Comparison of ENCODE assay signal across 8 cellular contexts in the genomic region with DNA sequence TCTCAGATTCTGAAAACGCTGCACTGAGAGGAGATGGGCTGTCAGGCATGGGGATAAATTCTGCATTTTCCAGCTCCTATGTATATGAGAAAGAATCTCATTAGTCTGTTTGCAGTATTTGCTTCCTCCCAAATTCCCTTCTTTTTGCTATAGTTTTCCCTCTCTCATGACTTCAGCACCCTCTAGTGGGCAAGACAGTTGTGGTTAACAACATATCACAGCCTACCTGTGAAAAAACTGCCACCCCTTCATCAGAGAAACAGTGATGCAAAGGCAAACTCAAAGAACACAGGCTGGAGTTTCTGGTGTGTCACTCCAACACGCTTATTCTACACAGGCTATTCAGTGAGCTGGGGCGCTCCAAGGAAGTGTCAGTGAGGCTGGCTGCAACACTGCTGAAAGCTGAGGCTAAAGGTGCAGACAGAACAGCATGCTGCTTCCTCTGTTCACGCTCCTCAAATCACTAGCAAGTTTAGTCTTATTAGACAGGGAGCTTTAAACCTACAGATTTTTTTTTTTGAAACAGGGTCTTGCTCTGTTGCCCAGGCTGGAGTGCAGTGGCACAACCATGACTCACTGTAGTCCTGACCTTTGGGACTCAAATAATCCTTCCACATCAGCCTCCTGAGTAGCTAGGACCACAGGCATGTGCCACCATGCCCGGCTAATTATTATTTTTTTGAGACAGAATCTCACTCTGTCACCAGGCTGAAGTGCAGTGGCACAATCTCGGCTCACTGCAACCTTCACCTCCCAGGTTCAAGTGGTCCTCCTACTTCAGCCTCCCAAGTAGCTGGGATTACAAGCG. TPM values are rescaled to one million over a fixed set of nuclear protein-coding genes. Genes with fewer than 3 reads are reported as not detected.
DNase-seq lines count a peak whose midpoint lies in the region; ATAC-seq, FAIRE-seq and TF ChIP-seq lines count a peak whose summit lies in the region.

No MANE protein-coding gene starts in this region.

- H3K4me3 ChIP-seq in colonic mucosa (no peak overlapping the region), HepG2 (replicated peaks in 1 of 3; ENCODE audit: insufficient read depth in 1 of 3, low read depth in 2 of 3, low read length in 3 of 3) (no peak overlapping the region), suprapubic skin (no peak overlapping the region)

- H3K9me3 ChIP-seq in colonic mucosa: no peaks in the 10 kb centered on the region
- H3K9me3 ChIP-seq in HepG2 (ENCODE audit: low read length): no peaks in the 10 kb centered on the region
- H3K9me3 ChIP-seq in suprapubic skin: no peaks in the 10 kb centered on the region

- intact Hi-C loops in colonic mucosa (cut with DNase I) (loop anchor here (2.0 to 5.0 kb wide), 2 partner anchors 142 to 226 kb away; no protein-coding TSS in a partner anchor), HepG2 (cut with micrococcal nuclease; ENCODE audit: unreplicated experiment) (loop anchor here (1.0 kb wide), 2 partner anchors 142 to 174 kb away; no protein-coding TSS in a partner anchor)

- in situ Hi-C loops in HepG2 (cut with HindIII; ENCODE audit: extremely low pct_ligation_motif_present, low pct_unique_long_range_greater_than_20kb): no loop called here

- H3K4me2 ChIP-seq in HepG2 (ENCODE audit: low read depth, low read length): no peak overlapping the region

- POLR2A ChIA-PET in HepG2 (lab: Yijun Ruan, JAX): interaction anchor here (1.1 to 1.3 kb wide), 3 partner anchors 144 to 167 kb away, joined by 3 read pairs; a partner anchor contains a TSS

- WGBS in HepG2 (ENCODE audit: low lambda C conversion rate): 61% methylated on average over 7 of the region's 7 CpGs
- 70% methylated on average over 7 of the region's 7 CpGs for WGBS in suprapubic skin

- TF ChIP-seq POLR2A in HepG2 (IDR thresholded peaks at IDR 0.05; ENCODE audit: insufficient read depth in 1 of 2, low read depth in 2 of 2, low read length in 2 of 2): no peak
- TF ChIP-seq POLR2A in suprapubic skin (IDR thresholded peaks at IDR 0.05): no peak

- H3K27me3 ChIP-seq in colonic mucosa (no peaks in the 10 kb centered on the region), HepG2 (ENCODE audit: control insufficient read depth in 1 of 2, insufficient read depth in 2 of 2, low read length in 2 of 2) (no peaks in the 10 kb centered on the region), suprapubic skin (no peaks in the 10 kb centered on the region)

- H2AFZ ChIP-seq in HepG2 (ENCODE audit: low read length): no peak overlapping the region

- no peaks in the 10 kb centered on the region for H3K4me1 ChIP-seq in colonic mucosa
- no peaks in the 10 kb centered on the region for H3K4me1 ChIP-seq in HepG2 (ENCODE audit: insufficient read depth, low read length)
- peaks cover 3% of the 10 kb centered on the region for H3K4me1 ChIP-seq in suprapubic skin

- peak; percentile 84 for TF ChIP-seq RAD21 in HepG2 (CRISPR knock-in tag; IDR thresholded peaks at IDR 0.05)

- H3K36me3 ChIP-seq in colonic mucosa: peaks cover 25% of the 10 kb centered on the region
- H3K36me3 ChIP-seq in HepG2 (replicated peaks in 1 of 2; ENCODE audit: control insufficient read depth in 1 of 2, insufficient read depth in 2 of 2, low read length in 2 of 2): peaks cover 12 to 43% of the 10 kb centered on the region in 2 experiments
- peaks cover 90% of the 10 kb centered on the region for H3K36me3 ChIP-seq in suprapubic skin

- peak; percentile 84 for FAIRE-seq in HepG2 (lab: Jason Lieb, UNC)

- H3K79me2 ChIP-seq in HepG2 (ENCODE audit: insufficient read depth, low read length): no peaks in the 10 kb centered on the region

- CTCF ChIA-PET in HepG2 (lab: Yijun Ruan, JAX; ENCODE audit: low intra/inter-chr PET ratio, low total read pairs): interaction anchor here (0.6 to 2.8 kb wide), 3 partner anchors 143 to 230 kb away, joined by 3 to 44 read pairs (median 11); no protein-coding TSS in a partner anchor

- peak; percentile 12 for DNase-seq in activated CD8-positive, alpha-beta memory T cell treated with anti-CD3 and anti-CD28 coated beads, Interleukin-2, amount 50 U/mL, for 1 hour (ENCODE audit: extremely low read depth)
- no peak for DNase-seq in activated CD8-positive, alpha-beta memory T cell treated with anti-CD3 and anti-CD28 coated beads for 24 hours
- DNase-seq in NCI-H1092 treated with DMSO at 0.1 percent for 48 hours (lab: John Stamatoyannopoulos, UW): peak; percentile 29
- peak; percentile 26 for DNase-seq in T follicular helper cell (ENCODE audit: low read depth)
- peak; percentile 72 for DNase-seq in colonic mucosa
- DNase-seq in HepG2 (ENCODE audit: low spot score): peak; percentile 62
- no peak for DNase-seq in suprapubic skin (ENCODE audit: low spot score in 2 of 2)

- H3K9ac ChIP-seq in colonic mucosa (ENCODE audit: low read depth in 2 of 2, low read length in 2 of 2) (no peak overlapping the region), HepG2 (ENCODE audit: insufficient read depth, low read depth, low read length) (no peak overlapping the region)

- TF ChIP-seq EP300 in HepG2 (IDR thresholded peaks at IDR 0.05; ENCODE audit: low read depth in 2 of 2, low read length in 2 of 2) (no peak), HepG2 (CRISPR knock-in tag; IDR thresholded peaks at IDR 0.05; ENCODE audit: borderline replicate concordance) (no peak), suprapubic skin (IDR thresholded peaks at IDR 0.05) (no peak)

- H4K20me1 ChIP-seq in HepG2 (ENCODE audit: insufficient read depth, low read length): no peaks in the 10 kb centered on the region

- BruUV-seq in HepG2 (replicated peaks; lab: Mats Ljungman, UMichigan): no TSS peak

- ATAC-seq in HepG2 (peak; percentile 87), GM21825 (IDR thresholded peaks at IDR 0.05; ENCODE audit: unreplicated experiment) (no peak)

- H3K27ac ChIP-seq in colonic mucosa (no peak overlapping the region), HepG2 (ENCODE audit: extremely low read length, insufficient read depth, low read length) (no peak overlapping the region), suprapubic skin (no peak overlapping the region)

- peak; percentile 61 for TF ChIP-seq CTCF in colonic mucosa (IDR thresholded peaks at IDR 0.05)
- TF ChIP-seq CTCF in HepG2 (CRISPR knock-in tag; IDR thresholded peaks at IDR 0.05): peak; percentile 88
- peak; percentile 62 to 66 for TF ChIP-seq CTCF in suprapubic skin (IDR thresholded peaks at IDR 0.05)

RNA-seq across cellular contexts. Expression of a gene that starts 19.3 kb away (rescaled TPM):
- total RNA-seq in colonic mucosa (1 to 10 TPM; 3.2 to 4.6 TPM), HepG2 (2016; rRNA removed; fragmentation: Illumina TruSeq; extraction: Trizol) (3.3 and 5.3 TPM in 2 replicates), suprapubic skin (1 to 10 TPM in 2 of 4 donors, under 1 TPM in 2; 0.32 to 5.9 (median 1.2) TPM)
- 2.6 and 3.3 TPM in 2 replicates for total RNA-seq in HepG2 (2016; cell fraction: cytosol; rRNA removed; fragmentation: Illumina TruSeq; extraction: Trizol; ENCODE audit: low read depth)
- total RNA-seq in HepG2 (2016; cell fraction: insoluble cytoplasmic fraction; rRNA removed; fragmentation: Illumina TruSeq; extraction: Trizol): 4.5 and 4.8 TPM in 2 replicates
- 3.8 and 4.6 TPM in 2 replicates for total RNA-seq in HepG2 (2016; cell fraction: membrane; rRNA removed; fragmentation: Illumina TruSeq; extraction: Trizol)
- total RNA-seq in HepG2 (2016; cell fraction: nucleus; rRNA removed; fragmentation: Illumina TruSeq; extraction: Trizol): 3.6 and 5.8 TPM in 2 replicates
- polyA plus RNA-seq in HepG2 (2011; rRNA removed): 3.0 and 3.5 TPM in 2 replicates
- polyA plus RNA-seq in HepG2 (2011; cell fraction: cytosol; rRNA removed): 1.7 and 2.1 TPM in 2 replicates
- 2.1 and 3.0 TPM in 2 replicates for polyA plus RNA-seq in HepG2 (2011; cell fraction: nucleus; rRNA removed)
- 1.5 and 2.4 TPM in 2 replicates for polyA plus RNA-seq in HepG2 (2012)
- 1.6 and 1.9 TPM in 2 replicates for polyA plus RNA-seq in HepG2 (2016; cell fraction: cytosol; fragmentation: Illumina TruSeq; extraction: Trizol; ENCODE audit: low read depth)
- polyA plus RNA-seq in HepG2 (2016; cell fraction: insoluble cytoplasmic fraction; fragmentation: Illumina TruSeq; extraction: Trizol; ENCODE audit: low read depth): 4.5 and 6.0 TPM in 2 replicates
- polyA plus RNA-seq in HepG2 (2016; cell fraction: membrane; fragmentation: Illumina TruSeq; extraction: Trizol; ENCODE audit: low read depth): 1.8 and 2.2 TPM in 2 replicates
- 4.8 and 5.3 TPM in 2 replicates for polyA plus RNA-seq in HepG2 (2016; cell fraction: nucleus; fragmentation: Illumina TruSeq; extraction: Trizol; ENCODE audit: insufficient read depth, low read depth)
- 0.82 and 0.98 TPM in 2 replicates for polyA minus RNA-seq in HepG2 (2011; rRNA and poly(A)+ RNA removed; ENCODE audit: low replicate concordance)
- polyA minus RNA-seq in HepG2 (2011; cell fraction: cytosol; rRNA and poly(A)+ RNA removed): 0.88 and 1.5 TPM in 2 replicates
- polyA minus RNA-seq in HepG2 (2011; cell fraction: nucleus; rRNA and poly(A)+ RNA removed): 2.4 and 4.8 TPM in 2 replicates

RNA-seq across cellular contexts. Expression of a gene that starts 24.9 kb away (rescaled TPM):
- 10 to 100 TPM; 13.4 to 28.5 TPM for total RNA-seq in colonic mucosa
- total RNA-seq in HepG2 (2016; rRNA removed; fragmentation: Illumina TruSeq; extraction: Trizol): 9.7 and 11.1 TPM in 2 replicates
- total RNA-seq in HepG2 (2016; cell fraction: cytosol; rRNA removed; fragmentation: Illumina TruSeq; extraction: Trizol; ENCODE audit: low read depth): 3.0 and 3.7 TPM in 2 replicates
- 11.8 and 12.0 TPM in 2 replicates for total RNA-seq in HepG2 (2016; cell fraction: insoluble cytoplasmic fraction; rRNA removed; fragmentation: Illumina TruSeq; extraction: Trizol)
- total RNA-seq in HepG2 (2016; cell fraction: membrane; rRNA removed; fragmentation: Illumina TruSeq; extraction: Trizol): 4.6 and 5.3 TPM in 2 replicates
- 12.2 and 12.7 TPM in 2 replicates for total RNA-seq in HepG2 (2016; cell fraction: nucleus; rRNA removed; fragmentation: Illumina TruSeq; extraction: Trizol)
- 17.3 and 22.4 TPM in 2 replicates for polyA plus RNA-seq in HepG2 (2011; rRNA removed)
- polyA plus RNA-seq in HepG2 (2011; cell fraction: cytosol; rRNA removed): 16.7 and 19.1 TPM in 2 replicates
- 8.6 and 13.9 TPM in 2 replicates for polyA plus RNA-seq in HepG2 (2011; cell fraction: nucleus; rRNA removed)
- 18.5 and 20.3 TPM in 2 replicates for polyA plus RNA-seq in HepG2 (2012)
- polyA plus RNA-seq in HepG2 (2016; cell fraction: cytosol; fragmentation: Illumina TruSeq; extraction: Trizol; ENCODE audit: low read depth): 3.4 and 4.7 TPM in 2 replicates
- 18.4 and 21.2 TPM in 2 replicates for polyA plus RNA-seq in HepG2 (2016; cell fraction: insoluble cytoplasmic fraction; fragmentation: Illumina TruSeq; extraction: Trizol; ENCODE audit: low read depth)
- 6.4 and 6.5 TPM in 2 replicates for polyA plus RNA-seq in HepG2 (2016; cell fraction: membrane; fragmentation: Illumina TruSeq; extraction: Trizol; ENCODE audit: low read depth)
- polyA plus RNA-seq in HepG2 (2016; cell fraction: nucleus; fragmentation: Illumina TruSeq; extraction: Trizol; ENCODE audit: insufficient read depth, low read depth): 31.3 and 35.6 TPM in 2 replicates
- polyA minus RNA-seq in HepG2 (2011; rRNA and poly(A)+ RNA removed; ENCODE audit: low replicate concordance): 1.6 and 7.3 TPM in 2 replicates
- 2.1 and 2.5 TPM in 2 replicates for polyA minus RNA-seq in HepG2 (2011; cell fraction: cytosol; rRNA and poly(A)+ RNA removed)
- polyA minus RNA-seq in HepG2 (2011; cell fraction: nucleus; rRNA and poly(A)+ RNA removed): 12.7 and 14.0 TPM in 2 replicates
- 10 to 100 TPM; 19.2 to 40.6 (median 23.0) TPM for total RNA-seq in suprapubic skin

RNA-seq across cellular contexts. Expression of a gene that starts 37.5 kb away (rescaled TPM):
- total RNA-seq in colonic mucosa (10 to 100 TPM; 24.2 to 25.9 TPM), HepG2 (2016; rRNA removed; fragmentation: Illumina TruSeq; extraction: Trizol) (24.5 and 24.8 TPM in 2 replicates), suprapubic skin (10 to 100 TPM in 3 of 4 donors, 1 to 10 TPM in 1; 8.6 to 27.0 (median 14.1) TPM)
- 8.9 and 14.2 TPM in 2 replicates for total RNA-seq in HepG2 (2016; cell fraction: cytosol; rRNA removed; fragmentation: Illumina TruSeq; extraction: Trizol; ENCODE audit: low read depth)
- 22.2 and 26.0 TPM in 2 replicates for total RNA-seq in HepG2 (2016; cell fraction: insoluble cytoplasmic fraction; rRNA removed; fragmentation: Illumina TruSeq; extraction: Trizol)
- 28.2 and 35.8 TPM in 2 replicates for total RNA-seq in HepG2 (2016; cell fraction: membrane; rRNA removed; fragmentation: Illumina TruSeq; extraction: Trizol)
- total RNA-seq in HepG2 (2016; cell fraction: nucleus; rRNA removed; fragmentation: Illumina TruSeq; extraction: Trizol): 29.1 and 31.2 TPM in 2 replicates
- polyA plus RNA-seq in HepG2 (2011; rRNA removed): 14.4 and 15.3 TPM in 2 replicates
- 7.8 and 9.0 TPM in 2 replicates for polyA plus RNA-seq in HepG2 (2011; cell fraction: cytosol; rRNA removed)
- 20.0 and 23.6 TPM in 2 replicates for polyA plus RNA-seq in HepG2 (2011; cell fraction: nucleus; rRNA removed)
- polyA plus RNA-seq in HepG2 (2012): 9.7 and 11.4 TPM in 2 replicates
- polyA plus RNA-seq in HepG2 (2016; cell fraction: cytosol; fragmentation: Illumina TruSeq; extraction: Trizol; ENCODE audit: low read depth): 0.34 and 0.69 TPM in 2 replicates
- 8.3 and 12.1 TPM in 2 replicates for polyA plus RNA-seq in HepG2 (2016; cell fraction: insoluble cytoplasmic fraction; fragmentation: Illumina TruSeq; extraction: Trizol; ENCODE audit: low read depth)
- 1.5 and 2.4 TPM in 2 replicates for polyA plus RNA-seq in HepG2 (2016; cell fraction: membrane; fragmentation: Illumina TruSeq; extraction: Trizol; ENCODE audit: low read depth)
- polyA plus RNA-seq in HepG2 (2016; cell fraction: nucleus; fragmentation: Illumina TruSeq; extraction: Trizol; ENCODE audit: insufficient read depth, low read depth): 22.5 and 23.9 TPM in 2 replicates
- 21.0 TPM in 2 replicates for polyA minus RNA-seq in HepG2 (2011; rRNA and poly(A)+ RNA removed; ENCODE audit: low replicate concordance)
- 12.5 and 12.9 TPM in 2 replicates for polyA minus RNA-seq in HepG2 (2011; cell fraction: cytosol; rRNA and poly(A)+ RNA removed)
- polyA minus RNA-seq in HepG2 (2011; cell fraction: nucleus; rRNA and poly(A)+ RNA removed): 53.3 and 70.0 TPM in 2 replicates

RNA-seq across cellular contexts. Expression of a gene that starts 38.1 kb away (rescaled TPM):
- total RNA-seq in colonic mucosa (10 to 100 TPM; 49.5 to 57.3 TPM), HepG2 (2016; rRNA removed; fragmentation: Illumina TruSeq; extraction: Trizol) (16.5 and 29.4 TPM in 2 replicates), suprapubic skin (10 to 100 TPM; 22.2 to 58.3 (median 34.3) TPM)
- total RNA-seq in HepG2 (2016; cell fraction: cytosol; rRNA removed; fragmentation: Illumina TruSeq; extraction: Trizol; ENCODE audit: low read depth): 8.6 and 9.3 TPM in 2 replicates
- 17.5 and 29.6 TPM in 2 replicates for total RNA-seq in HepG2 (2016; cell fraction: insoluble cytoplasmic fraction; rRNA removed; fragmentation: Illumina TruSeq; extraction: Trizol)
- total RNA-seq in HepG2 (2016; cell fraction: membrane; rRNA removed; fragmentation: Illumina TruSeq; extraction: Trizol): 11.8 and 12.2 TPM in 2 replicates
- total RNA-seq in HepG2 (2016; cell fraction: nucleus; rRNA removed; fragmentation: Illumina TruSeq; extraction: Trizol): 25.2 and 29.4 TPM in 2 replicates
- 27.3 and 32.1 TPM in 2 replicates for polyA plus RNA-seq in HepG2 (2011; rRNA removed)
- polyA plus RNA-seq in HepG2 (2011; cell fraction: cytosol; rRNA removed): 17.4 and 19.0 TPM in 2 replicates
- 69.4 and 74.5 TPM in 2 replicates for polyA plus RNA-seq in HepG2 (2011; cell fraction: nucleus; rRNA removed)
- 30.8 and 31.9 TPM in 2 replicates for polyA plus RNA-seq in HepG2 (2012)
- 0.96 and 1.7 TPM in 2 replicates for polyA plus RNA-seq in HepG2 (2016; cell fraction: cytosol; fragmentation: Illumina TruSeq; extraction: Trizol; ENCODE audit: low read depth)
- polyA plus RNA-seq in HepG2 (2016; cell fraction: insoluble cytoplasmic fraction; fragmentation: Illumina TruSeq; extraction: Trizol; ENCODE audit: low read depth): 32.5 and 34.6 TPM in 2 replicates
- 4.7 and 5.0 TPM in 2 replicates for polyA plus RNA-seq in HepG2 (2016; cell fraction: membrane; fragmentation: Illumina TruSeq; extraction: Trizol; ENCODE audit: low read depth)
- 60.6 and 64.1 TPM in 2 replicates for polyA plus RNA-seq in HepG2 (2016; cell fraction: nucleus; fragmentation: Illumina TruSeq; extraction: Trizol; ENCODE audit: insufficient read depth, low read depth)
- polyA minus RNA-seq in HepG2 (2011; rRNA and poly(A)+ RNA removed; ENCODE audit: low replicate concordance): 33.3 and 65.4 TPM in 2 replicates
- polyA minus RNA-seq in HepG2 (2011; cell fraction: cytosol; rRNA and poly(A)+ RNA removed): 16.4 and 19.4 TPM in 2 replicates
- 42.6 and 47.6 TPM in 2 replicates for polyA minus RNA-seq in HepG2 (2011; cell fraction: nucleus; rRNA and poly(A)+ RNA removed)

Comparison
In these comparisons a context has a peak if more than half of its experiments do, and no peak if none do; other contexts are left out.
1. DNase-seq: peak in activated CD8-positive, alpha-beta memory T cell treated with anti-CD3 and anti-CD28 coated beads, Interleukin-2, amount 50 U/mL, for 1 hour (single experiment), NCI-H1092 treated with DMSO at 0.1 percent for 48 hours (single experiment), T follicular helper cell (single experiment), colonic mucosa (single experiment) and HepG2 (single experiment); none in activated CD8-positive, alpha-beta memory T cell treated with anti-CD3 and anti-CD28 coated beads for 24 hours (single experiment) and suprapubic skin (0 of 2).
2. Peak in every context shown above with its lines, with median percentiles within 50 percentile points of each other: CTCF ChIP-seq.